36 cellular contexts compared by ENCODE assay signal in genomic region chr11:30316237-30316636, GRCh38.
"Had no signal": no experiment of that assay in that cellular context is flagged by ENCODE, and none has a peak within 500 bp of the region (broad histone marks: within the 10 kb centered on the region; RNA-seq: fewer than 3 reads in every experiment).

No MANE protein-coding gene starts in this region.

- DNase-seq: activated CD4-positive, alpha-beta T cell treated with anti-CD3 and anti-CD28 coated beads for 36 hours; activated CD4-positive, alpha-beta T cell treated with anti-CD3 and anti-CD28 coated beads, Interleukin-2, amount 10 ng/mL, durations not matched to agents 7 days and 5 days; activated CD4-positive, alpha-beta T cell treated with anti-CD3 and anti-CD28 coated beads, Interleukin-2, amount 50 U/mL, for 48 hours; activated CD8-positive, alpha-beta T cell treated with anti-CD3 and anti-CD28 coated beads, Interleukin-2, amount 10 ng/mL, durations not matched to agents 7 days and 5 days; activated gamma-delta T cell; activated naive CD4-positive, alpha-beta T cell treated with Interleukin-2 at 50 U/mL for 16 hours; activated naive CD8-positive, alpha-beta T cell treated with anti-CD3 and anti-CD28 coated beads, Interleukin-2, amount 10 ng/mL, durations not matched to agents 7 days and 5 days; activated T-cell treated with anti-CD3 and anti-CD28 coated beads, Interleukin-2, amount 50 U/mL, for 24 hours; adrenal gland; caudate nucleus; cerebellar nuclear complex; Karpas-422; NCI-H1105; NCI-H1417 treated with DMSO at 0.1 percent for 48 hours; NCI-H1694; NCI-H1930; NCI-H2081 treated with DMSO at 0.1 percent for 48 hours; NCI-H2171; NCI-H510A; NCI-H526; NCI-H748 treated with DMSO at 0.1 percent for 48 hours; NK-92 treated with Interleukin-12 subunit alpha and Interleukin-12 subunit beta, amount 100 ng/mL, for 24 hours; PC-3; Peyer's patch; RPMI8226; SIG-M5 had no signal

- H3K4me3 Mint-ChIP-seq: activated CD4-positive, alpha-beta T cell treated with anti-CD3 and anti-CD28 coated beads for 36 hours; activated CD4-positive, alpha-beta T cell treated with anti-CD3 and anti-CD28 coated beads, Interleukin-2, amount 10 ng/mL, durations not matched to agents 7 days and 5 days; activated CD8-positive, alpha-beta T cell treated with anti-CD3 and anti-CD28 coated beads, Interleukin-2, amount 10 ng/mL, durations not matched to agents 7 days and 5 days; activated naive CD4-positive, alpha-beta T cell treated with anti-CD3 and anti-CD28 coated beads, Interleukin-2, amount 50 U/mL, for 24 hours; activated naive CD8-positive, alpha-beta T cell treated with anti-CD3 and anti-CD28 coated beads, Interleukin-2, amount 10 ng/mL, durations not matched to agents 7 days and 5 days; activated T-cell treated with anti-CD3 and anti-CD28 coated beads, Interleukin-2, amount 50 U/mL, for 24 hours; brain; WTC11 had no signal

- ATAC-seq: activated CD4-positive, alpha-beta T cell treated with anti-CD3 and anti-CD28 coated beads for 36 hours; activated CD4-positive, CD25-positive, alpha-beta regulatory T cell treated with anti-CD3 and anti-CD28 coated beads, Interleukin-2, amount 50 U/mL, for 24 hours; activated CD8-positive, alpha-beta T cell treated with anti-CD3 and anti-CD28 coated beads, Interleukin-2, amount 10 ng/mL, durations not matched to agents 7 days and 5 days; PC-3; Right ventricle myocardium inferior; WTC11 had no signal

- H3K4me1 Mint-ChIP-seq: activated naive CD4-positive, alpha-beta T cell treated with anti-CD3 and anti-CD28 coated beads, Interleukin-2, amount 50 U/mL, for 24 hours; brain; WTC11 had no signal

- H3K4me1 ChIP-seq: adrenal gland, Peyer's patch had no signal

- H3K9me3 ChIP-seq: adrenal gland, Peyer's patch had no signal

- FAIRE-seq: astrocyte, bronchial epithelial cell, colon, TTC549 had no signal

- H3K27ac Mint-ChIP-seq: activated CD4-positive, alpha-beta T cell treated with anti-CD3 and anti-CD28 coated beads for 36 hours; activated CD4-positive, alpha-beta T cell treated with anti-CD3 and anti-CD28 coated beads, Interleukin-2, amount 10 ng/mL, durations not matched to agents 7 days and 5 days; activated CD8-positive, alpha-beta T cell treated with anti-CD3 and anti-CD28 coated beads, Interleukin-2, amount 10 ng/mL, durations not matched to agents 7 days and 5 days; activated naive CD4-positive, alpha-beta T cell treated with anti-CD3 and anti-CD28 coated beads, Interleukin-2, amount 50 U/mL, for 24 hours; activated naive CD8-positive, alpha-beta T cell treated with anti-CD3 and anti-CD28 coated beads, Interleukin-2, amount 10 ng/mL, durations not matched to agents 7 days and 5 days; activated T-cell treated with anti-CD3 and anti-CD28 coated beads, Interleukin-2, amount 50 U/mL, for 24 hours; activated T-helper 2 cell treated with anti-CD3 and anti-CD28 coated beads, Interferon-gamma antibody, Interleukin-2, Interleukin-4, amounts not matched to agents 10 μg/mL and 5 μg/mL and 100 μg/mL, durations not matched to agents 14 hours and 24 hours and 36 hours; brain; WTC11 had no signal

- H3K36me3 ChIP-seq: adrenal gland, Peyer's patch had no signal

- H3K27me3 ChIP-seq: adrenal gland, Peyer's patch had no signal

- H3K27ac ChIP-seq: adrenal gland, Peyer's patch had no signal

- H3K4me3 ChIP-seq: adrenal gland, Peyer's patch had no signal

- H3K36me3 Mint-ChIP-seq: activated naive CD4-positive, alpha-beta T cell treated with anti-CD3 and anti-CD28 coated beads, Interleukin-2, amount 50 U/mL, for 24 hours; activated naive CD8-positive, alpha-beta T cell treated with anti-CD3 and anti-CD28 coated beads, Interleukin-2, amount 10 ng/mL, durations not matched to agents 7 days and 5 days; brain had no signal

- H3K9me3 Mint-ChIP-seq: activated CD4-positive, alpha-beta T cell treated with anti-CD3 and anti-CD28 coated beads, Interleukin-2, amount 10 ng/mL, durations not matched to agents 7 days and 5 days had no signal
